8 cellular contexts compared by ENCODE assay signal in the genomic region with DNA sequence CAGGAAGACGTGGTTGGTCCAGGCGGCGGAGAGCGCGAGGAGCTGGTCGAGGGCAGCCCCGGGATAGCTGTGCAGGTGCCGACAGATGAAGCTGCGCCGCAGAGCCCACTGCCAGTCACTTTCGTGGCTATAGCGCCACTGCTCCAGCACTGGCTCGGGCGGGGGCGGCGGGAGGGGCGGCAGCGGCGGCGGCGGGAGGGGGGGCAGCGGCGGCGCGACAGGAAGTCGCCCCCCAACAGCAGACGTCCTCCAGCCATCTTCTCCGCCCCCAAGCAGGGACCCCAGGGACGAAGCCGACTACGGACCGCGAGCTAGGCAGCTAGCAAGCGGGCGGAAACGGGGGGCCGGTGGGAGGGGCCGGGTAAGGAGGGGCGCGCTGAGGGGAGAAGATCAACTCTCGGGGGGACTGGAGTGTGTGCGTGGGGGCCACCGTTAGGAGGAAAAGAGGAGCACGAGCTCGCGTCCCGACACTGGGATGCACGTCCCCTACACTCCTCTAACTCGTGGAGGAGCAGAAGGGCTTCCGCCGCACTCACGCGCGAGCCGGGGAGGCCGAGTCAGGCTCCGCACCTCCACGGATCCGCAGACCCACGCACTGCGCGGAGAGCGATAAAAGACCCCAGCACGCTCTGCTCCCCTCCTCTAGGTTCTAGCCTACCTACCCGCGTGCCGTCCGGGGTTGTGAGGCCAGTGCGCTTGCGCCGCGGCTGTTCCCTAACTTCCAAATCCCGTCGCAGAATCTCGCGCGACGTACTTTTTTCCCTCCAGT. TPM values are rescaled to one million over a fixed set of nuclear protein-coding genes. Genes with fewer than 3 reads are reported as not detected.
DNase-seq lines count a peak whose midpoint lies in the region; ATAC-seq and TF ChIP-seq lines count a peak whose summit lies in the region.

A gene (minus strand): TSS at position 686 of the 769 bp plus-strand sequence.

- H3K27ac Mint-ChIP-seq in activated CD4-positive, alpha-beta T cell treated with anti-CD3 and anti-CD28 coated beads, Interleukin-2, amount 10 ng/mL, durations not matched to agents 24 days and 14 days, result peak within 1 kb of the TSS; percentile 95

- peaks cover 20% of the 10 kb centered on the region for H3K4me1 Mint-ChIP-seq in activated CD4-positive, alpha-beta T cell treated with anti-CD3 and anti-CD28 coated beads, Interleukin-2, amount 10 ng/mL, durations not matched to agents 24 days and 14 days

- peaks cover 15% of the 10 kb centered on the region for H3K36me3 Mint-ChIP-seq in activated CD4-positive, alpha-beta T cell treated with anti-CD3 and anti-CD28 coated beads, Interleukin-2, amount 10 ng/mL, durations not matched to agents 24 days and 14 days (ENCODE audit: low read depth)

- POLR2A ChIA-PET in A673 (lab: Charles Lee; ENCODE audit: low non-redundant PET), result interaction anchor here (0.5 kb wide), 1 partner anchor 12 kb away, joined by 3 read pairs; no protein-coding TSS in a partner anchor

- H3K9me3 ChIP-seq in A673 (ENCODE audit: low read depth, low read length, poor library complexity, severe bottlenecking) (no peaks in the 10 kb centered on the region), liver (ENCODE audit: control insufficient read depth in 4 of 4, low read length in 3 of 4) (no peaks in the 10 kb centered on the region)

- CTCF ChIA-PET in A673 (lab: Charles Lee), result interaction anchor here (0.7 kb wide), 1 partner anchor 138 kb away, joined by 11 read pairs; a partner anchor contains a TSS

- TF ChIP-seq RAD21 in liver (IDR thresholded peaks at IDR 0.05), result no peak

- TF ChIP-seq CTCF in A673 (conservative IDR thresholded peaks at IDR 0.05; ENCODE audit: low read depth, low read length) (no peak), coronary artery (IDR thresholded peaks at IDR 0.05) (no peak), liver (IDR thresholded peaks at IDR 0.05; ENCODE audit: low read depth, low read length, missing input control) (no peak)

- ATAC-seq in GM18868 (IDR thresholded peaks at IDR 0.05; ENCODE audit: unreplicated experiment), result peak; percentile 31
- ATAC-seq in HG03108 (IDR thresholded peaks at IDR 0.05; ENCODE audit: unreplicated experiment), result peak; percentile 33

- H3K4me1 ChIP-seq in A673 (ENCODE audit: insufficient read depth, low read length, poor library complexity, severe bottlenecking) (no peaks in the 10 kb centered on the region), liver (ENCODE audit: control insufficient read depth in 4 of 4, insufficient read depth in 4 of 4, low read length in 3 of 4) (peaks cover 0 to 13% (median 6%) of the 10 kb centered on the region in 4 donors)

- H3K9ac ChIP-seq in liver (ENCODE audit: low read depth in 1 of 2, low read length in 2 of 2), result peak within 1 kb of the TSS; percentile 82 to 87

- peak within 1 kb of the TSS; percentile 94 for H3K27ac ChIP-seq in A673 (ENCODE audit: low read depth, low read length, poor library complexity, severe bottlenecking)
- H3K27ac ChIP-seq in coronary artery, result peak within 1 kb of the TSS; percentile 75 to 95
- H3K27ac ChIP-seq in liver (ENCODE audit: low read depth in 1 of 2, low read length in 2 of 2), result peak within 1 kb of the TSS; percentile 85 to 96

- H3K27me3 Mint-ChIP-seq in activated CD4-positive, alpha-beta T cell treated with anti-CD3 and anti-CD28 coated beads, Interleukin-2, amount 10 ng/mL, durations not matched to agents 24 days and 14 days, result no peaks in the 10 kb centered on the region

- under 1% methylated on average over 78 of the region's 78 CpGs for WGBS in liver

- H3K9me3 Mint-ChIP-seq in activated CD4-positive, alpha-beta T cell treated with anti-CD3 and anti-CD28 coated beads, Interleukin-2, amount 10 ng/mL, durations not matched to agents 24 days and 14 days, result no peaks in the 10 kb centered on the region

- H3K4me3 ChIP-seq in A673 (ENCODE audit: low read depth, low read length, poor library complexity, severe bottlenecking), result peak within 1 kb of the TSS; percentile 69
- peak within 1 kb of the TSS; percentile 83 for H3K4me3 ChIP-seq in coronary artery
- peak within 1 kb of the TSS; percentile 67 to 87 (median 77) for H3K4me3 ChIP-seq in liver (ENCODE audit: low read depth in 1 of 3, low read length in 3 of 3)

- intact Hi-C loops in A673 (cut with micrococcal nuclease; ENCODE audit: unreplicated experiment), result no loop called here
- intact Hi-C loops in activated CD4-positive, alpha-beta T cell treated with anti-CD3 and anti-CD28 coated beads, Interleukin-2, amount 10 ng/mL, durations not matched to agents 24 days and 14 days (cut with micrococcal nuclease), result loop anchor here (2.0 to 10.0 kb wide), 6 partner anchors 31 to 147 kb away; a partner anchor contains a TSS

- BruUV-seq in A673 (replicated peaks; lab: Mats Ljungman, UMichigan), result no TSS peak

- DNase-seq in A673 (ENCODE audit: low spot score), result peak; percentile 95
- peak; percentile 46 for DNase-seq in NCI-H2196 treated with DMSO at 0.1 percent for 48 hours (lab: John Stamatoyannopoulos, UW; ENCODE audit: unreplicated experiment)
- DNase-seq in activated CD4-positive, alpha-beta T cell treated with anti-CD3 and anti-CD28 coated beads, Interleukin-2, amount 10 ng/mL, durations not matched to agents 24 days and 14 days, result peak; percentile 96
- peak; percentile 91 for DNase-seq in coronary artery (ENCODE audit: low spot score)
- peak; percentile 89 for DNase-seq in stimulated activated CD4-positive, alpha-beta T cell treated with anti-CD3 and anti-CD28 coated beads, Interleukin-4, amount 100 ng/mL, for 24 hours

- peaks cover under 1% of the 10 kb centered on the region for H3K36me3 ChIP-seq in A673 (ENCODE audit: insufficient read depth, low read length, poor library complexity, severe bottlenecking)
- no peaks in the 10 kb centered on the region for H3K36me3 ChIP-seq in liver (ENCODE audit: control insufficient read depth in 4 of 4, insufficient read depth in 3 of 4, low read depth in 1 of 4, low read length in 3 of 4)

- H3K27me3 ChIP-seq in A673 (replicated peaks; ENCODE audit: insufficient read depth, low read depth, low read length, poor library complexity) (no peaks in the 10 kb centered on the region), liver (ENCODE audit: control insufficient read depth in 4 of 4, insufficient read depth in 4 of 4, low read length in 3 of 4) (no peaks in the 10 kb centered on the region)

- peak within 1 kb of the TSS; percentile 99 for H3K4me3 Mint-ChIP-seq in activated CD4-positive, alpha-beta T cell treated with anti-CD3 and anti-CD28 coated beads, Interleukin-2, amount 10 ng/mL, durations not matched to agents 24 days and 14 days

TF ChIP-seq in liver, 16 proteins besides CTCF, POLR2A, EP300 and RAD21:
- TF ChIP-seq, protein P1, sequence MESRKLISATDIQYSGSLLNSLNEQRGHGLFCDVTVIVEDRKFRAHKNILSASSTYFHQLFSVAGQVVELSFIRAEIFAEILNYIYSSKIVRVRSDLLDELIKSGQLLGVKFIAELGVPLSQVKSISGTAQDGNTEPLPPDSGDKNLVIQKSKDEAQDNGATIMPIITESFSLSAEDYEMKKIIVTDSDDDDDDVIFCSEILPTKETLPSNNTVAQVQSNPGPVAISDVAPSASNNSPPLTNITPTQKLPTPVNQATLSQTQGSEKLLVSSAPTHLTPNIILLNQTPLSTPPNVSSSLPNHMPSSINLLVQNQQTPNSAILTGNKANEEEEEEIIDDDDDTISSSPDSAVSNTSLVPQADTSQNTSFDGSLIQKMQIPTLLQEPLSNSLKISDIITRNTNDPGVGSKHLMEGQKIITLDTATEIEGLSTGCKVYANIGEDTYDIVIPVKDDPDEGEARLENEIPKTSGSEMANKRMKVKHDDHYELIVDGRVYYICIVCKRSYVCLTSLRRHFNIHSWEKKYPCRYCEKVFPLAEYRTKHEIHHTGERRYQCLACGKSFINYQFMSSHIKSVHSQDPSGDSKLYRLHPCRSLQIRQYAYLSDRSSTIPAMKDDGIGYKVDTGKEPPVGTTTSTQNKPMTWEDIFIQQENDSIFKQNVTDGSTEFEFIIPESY (IDR thresholded peaks at IDR 0.05), result peak; percentile 99
- TF ChIP-seq, protein P2, sequence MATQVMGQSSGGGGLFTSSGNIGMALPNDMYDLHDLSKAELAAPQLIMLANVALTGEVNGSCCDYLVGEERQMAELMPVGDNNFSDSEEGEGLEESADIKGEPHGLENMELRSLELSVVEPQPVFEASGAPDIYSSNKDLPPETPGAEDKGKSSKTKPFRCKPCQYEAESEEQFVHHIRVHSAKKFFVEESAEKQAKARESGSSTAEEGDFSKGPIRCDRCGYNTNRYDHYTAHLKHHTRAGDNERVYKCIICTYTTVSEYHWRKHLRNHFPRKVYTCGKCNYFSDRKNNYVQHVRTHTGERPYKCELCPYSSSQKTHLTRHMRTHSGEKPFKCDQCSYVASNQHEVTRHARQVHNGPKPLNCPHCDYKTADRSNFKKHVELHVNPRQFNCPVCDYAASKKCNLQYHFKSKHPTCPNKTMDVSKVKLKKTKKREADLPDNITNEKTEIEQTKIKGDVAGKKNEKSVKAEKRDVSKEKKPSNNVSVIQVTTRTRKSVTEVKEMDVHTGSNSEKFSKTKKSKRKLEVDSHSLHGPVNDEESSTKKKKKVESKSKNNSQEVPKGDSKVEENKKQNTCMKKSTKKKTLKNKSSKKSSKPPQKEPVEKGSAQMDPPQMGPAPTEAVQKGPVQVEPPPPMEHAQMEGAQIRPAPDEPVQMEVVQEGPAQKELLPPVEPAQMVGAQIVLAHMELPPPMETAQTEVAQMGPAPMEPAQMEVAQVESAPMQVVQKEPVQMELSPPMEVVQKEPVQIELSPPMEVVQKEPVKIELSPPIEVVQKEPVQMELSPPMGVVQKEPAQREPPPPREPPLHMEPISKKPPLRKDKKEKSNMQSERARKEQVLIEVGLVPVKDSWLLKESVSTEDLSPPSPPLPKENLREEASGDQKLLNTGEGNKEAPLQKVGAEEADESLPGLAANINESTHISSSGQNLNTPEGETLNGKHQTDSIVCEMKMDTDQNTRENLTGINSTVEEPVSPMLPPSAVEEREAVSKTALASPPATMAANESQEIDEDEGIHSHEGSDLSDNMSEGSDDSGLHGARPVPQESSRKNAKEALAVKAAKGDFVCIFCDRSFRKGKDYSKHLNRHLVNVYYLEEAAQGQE (IDR thresholded peaks at IDR 0.05), result peak; percentile 70
- TF ChIP-seq, protein P3, sequence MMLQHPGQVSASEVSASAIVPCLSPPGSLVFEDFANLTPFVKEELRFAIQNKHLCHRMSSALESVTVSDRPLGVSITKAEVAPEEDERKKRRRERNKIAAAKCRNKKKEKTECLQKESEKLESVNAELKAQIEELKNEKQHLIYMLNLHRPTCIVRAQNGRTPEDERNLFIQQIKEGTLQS (IDR thresholded peaks at IDR 0.05), result no peak
- no peak for TF ChIP-seq GABPA (IDR thresholded peaks at IDR 0.05 in 1 of 2, conservative IDR thresholded peaks at IDR 0.05 in 1 of 2)

RNA-seq across cellular contexts. Expression of the gene that starts here (rescaled TPM):
- 18.8 and 22.1 TPM in 2 replicates for total RNA-seq in A673 (2021)
- 28.0 and 29.8 TPM in 2 replicates for total RNA-seq in activated CD4-positive, alpha-beta T cell treated with anti-CD3 and anti-CD28 coated beads, Interleukin-2, amount 10 ng/mL, durations not matched to agents 24 days and 14 days
- 1 to 10 TPM; 3.4 TPM for total RNA-seq in liver
- 1 to 10 TPM; 1.3 to 2.6 TPM for polyA plus RNA-seq in liver

Comparison
In these comparisons a context has a peak if more than half of its experiments do, and no peak if none do; other contexts are left out.
1. Peak in every context shown above with its lines: DNase-seq, ATAC-seq, H3K4me3 ChIP-seq and H3K27ac ChIP-seq.
2. DNase-seq: peak in every context shown above with its lines; median percentile 96 in activated CD4-positive, alpha-beta T cell treated with anti-CD3 and anti-CD28 coated beads, Interleukin-2, amount 10 ng/mL, durations not matched to agents 24 days and 14 days; 95 in A673; 91 in coronary artery; 89 in stimulated activated CD4-positive, alpha-beta T cell treated with anti-CD3 and anti-CD28 coated beads, Interleukin-4, amount 100 ng/mL, for 24 hours; 46 in NCI-H2196 treated with DMSO at 0.1 percent for 48 hours.